19 cellular contexts compared by ENCODE assay signal in genomic region chr3:73134034-73134433, GRCh38.
"Had no signal": no experiment of that assay in that cellular context is flagged by ENCODE, and none has a peak within 500 bp of the region (broad histone marks: within the 10 kb centered on the region; RNA-seq: fewer than 3 reads in every experiment).

No MANE protein-coding gene starts in this region.

- H3K27ac ChIP-seq: coronary artery, dorsolateral prefrontal cortex, esophagus squamous epithelium, gastrocnemius medialis, heart right ventricle, left lung, lower lobe of right lung had no signal

- H3K4me1 ChIP-seq: esophagus squamous epithelium, gastrocnemius medialis, heart right ventricle, left lung, lower lobe of right lung had no signal

- H3K4me3 Mint-ChIP-seq: mesothelial cell of epicardium had no signal

- H3K27me3 ChIP-seq: dorsolateral prefrontal cortex, esophagus squamous epithelium, gastrocnemius medialis, heart right ventricle, left lung had no signal

- H3K27ac Mint-ChIP-seq: mesothelial cell of epicardium had no signal

- ATAC-seq: gastrocnemius medialis, heart right ventricle, left cardiac atrium, left lung, left ventricle myocardium superior, lower lobe of right lung, mucosa of descending colon had no signal

- H3K36me3 Mint-ChIP-seq: mesothelial cell of epicardium had no signal

- H3K9me3 ChIP-seq: esophagus squamous epithelium, gastrocnemius medialis, mucosa of descending colon had no signal

- H3K4me3 ChIP-seq: coronary artery, dorsolateral prefrontal cortex, esophagus squamous epithelium, gastrocnemius medialis, heart right ventricle, left lung, lower lobe of right lung, mucosa of descending colon had no signal

- H3K36me3 ChIP-seq: esophagus squamous epithelium, gastrocnemius medialis, heart right ventricle, left lung, lower lobe of right lung had no signal

- DNase-seq: dermis blood vessel endothelial cell; dorsolateral prefrontal cortex; effector CD4-positive, alpha-beta T cell; effector memory CD4-positive, alpha-beta T cell; esophagus squamous epithelium; foreskin fibroblast; foreskin melanocyte; gastrocnemius medialis; glutamatergic neuron; heart right ventricle; hippocampal formation; left cardiac atrium; left lung; left ventricle myocardium superior; lower lobe of right lung; mesenchymal stem cell; mucosa of descending colon had no signal
